ENCODE assay signal across 1 cellular context in genomic region chr15:74873756-74874424, GRCh38.
TF ChIP-seq lines count a peak whose summit lies in the region.

No MANE protein-coding gene starts in this region.

TF ChIP-seq in endothelial cell of umbilical vein, 7 proteins besides CTCF, POLR2A, EP300 and RAD21 (continued from another document):
- no peak for TF ChIP-seq GATA2 (IDR thresholded peaks at IDR 0.05; ENCODE audit: insufficient read depth, insufficient read length, low read depth, low read length)
- TF ChIP-seq JUN (IDR thresholded peaks at IDR 0.05; ENCODE audit: borderline replicate concordance, insufficient read depth, insufficient read length, low read depth) = no peak
- TF ChIP-seq POLR2AphosphoS5 (IDR thresholded peaks at IDR 0.05; ENCODE audit: insufficient read depth, low read depth, low read length) = no peak
- no peak for TF ChIP-seq EZH2 (IDR thresholded peaks at IDR 0.05; ENCODE audit: borderline replicate concordance, low read depth, low read length, severe bottlenecking)
- TF ChIP-seq FOS (IDR thresholded peaks at IDR 0.05; ENCODE audit: borderline replicate concordance, insufficient read depth, low read length) = no peak
